Comparison of ENCODE assay signal across 21 cellular contexts in genomic region chr7:145511014-145511413, GRCh38.
"Had no signal": no experiment of that assay in that cellular context is flagged by ENCODE, and none has a peak within 500 bp of the region (broad histone marks: within the 10 kb centered on the region; RNA-seq: fewer than 3 reads in every experiment).

No MANE protein-coding gene starts in this region.

- H3K27ac ChIP-seq: adrenal gland, breast epithelium, sigmoid colon, testis had no signal

- H3K9me3 ChIP-seq: adrenal gland, sigmoid colon, testis had no signal

- H3K36me3 ChIP-seq: adrenal gland, breast epithelium, sigmoid colon had no signal

- H3K4me1 ChIP-seq: adrenal gland, breast epithelium, sigmoid colon, testis had no signal

- DNase-seq: activated CD4-positive, alpha-beta T cell treated with anti-CD3 and anti-CD28 coated beads for 36 hours; activated CD4-positive, alpha-beta T cell treated with anti-CD3 and anti-CD28 coated beads, Interleukin-2, amount 50 U/mL, for 4 hours; activated CD8-positive, alpha-beta memory T cell treated with anti-CD3 and anti-CD28 coated beads, Interleukin-2, amount 50 U/mL, for 48 hours; activated naive CD4-positive, alpha-beta T cell; activated T-cell treated with anti-CD3 and anti-CD28 coated beads, Interleukin-2, amount 50 U/mL, for 4 hours; adrenal gland; effector memory CD4-positive, alpha-beta T cell; foreskin melanocyte; midbrain; natural killer cell; retina; sigmoid colon; stimulated activated CD4-positive, alpha-beta T cell treated with anti-CD3 and anti-CD28 coated beads, Interleukin-15, amount 100 ng/mL, for 24 hours; stimulated activated naive B cell treated with anti-CD40 and anti-IgM and Interleukin-4, amounts not matched to agents 10 μg/mL and 1 μg/mL and 100 μg/mL, for 72 hours; T-helper 9 cell; testis had no signal

- ATAC-seq: activated CD4-positive, alpha-beta T cell treated with anti-CD3 and anti-CD28 coated beads for 36 hours; activated T-cell treated with anti-CD3 and anti-CD28 coated beads, Interleukin-2, amount 50 U/mL, for 4 hours; left lobe of liver; natural killer cell; stimulated activated naive B cell treated with anti-CD40 and anti-IgM and Interleukin-4, amounts not matched to agents 10 μg/mL and 1 μg/mL and 100 μg/mL, for 72 hours had no signal

- FAIRE-seq: astrocyte, colon had no signal

- H3K4me3 ChIP-seq: adrenal gland, breast epithelium, sigmoid colon, smooth muscle cell, testis had no signal

- H3K27me3 ChIP-seq: adrenal gland, breast epithelium, sigmoid colon, testis had no signal
